Comparison of ENCODE assay signal across 28 cellular contexts in the genomic region with DNA sequence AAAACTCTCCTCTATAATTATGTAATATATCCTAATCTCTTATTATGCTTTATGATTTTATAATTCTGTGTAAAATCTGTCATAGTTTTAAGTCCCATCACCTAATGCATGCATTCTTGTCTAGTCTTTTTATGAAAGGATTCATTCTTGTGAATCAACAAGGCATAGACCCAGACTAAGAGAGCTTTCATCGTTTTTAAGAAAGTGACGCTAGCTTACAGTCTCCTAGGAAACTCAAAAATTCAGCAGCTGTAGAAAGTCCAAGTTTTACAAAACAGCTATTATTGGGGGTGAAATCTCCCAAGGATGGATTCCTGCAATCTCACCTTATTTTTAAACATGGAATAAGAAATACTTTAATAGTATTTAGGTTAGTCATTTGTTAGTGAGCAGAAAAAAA.
"Had no signal": no experiment of that assay in that cellular context is flagged by ENCODE, and none has a peak within 500 bp of the region (broad histone marks: within the 10 kb centered on the region; RNA-seq: fewer than 3 reads in every experiment).

No MANE protein-coding gene starts in this region.

- H3K4me1 ChIP-seq: ascending aorta, body of pancreas, SJCRH30 had no signal

- DNase-seq: activated CD4-positive, alpha-beta T cell treated with anti-CD3 and anti-CD28 coated beads for 48 hours; activated CD4-positive, alpha-beta T cell treated with anti-CD3 and anti-CD28 coated beads, Interleukin-2, amount 50 U/mL, for 4 hours; activated CD4-positive, CD25-positive, alpha-beta regulatory T cell treated with anti-CD3 and anti-CD28 coated beads, Interleukin-2, amount 50 U/mL, for 72 hours; activated CD8-positive, alpha-beta memory T cell treated with anti-CD3 and anti-CD28 coated beads, Interleukin-2, amount 50 U/mL, for 48 hours; activated CD8-positive, alpha-beta T cell treated with anti-CD3 and anti-CD28 coated beads, Interleukin-2, amount 10 ng/mL, durations not matched to agents 7 days and 5 days; activated effector memory CD4-positive, alpha-beta T cell treated with Interleukin-2 at 50 U/mL for 16 hours; activated naive CD4-positive, alpha-beta T cell; activated T-cell treated with anti-CD3 and anti-CD28 coated beads, Interleukin-2, amount 50 U/mL, for 24 hours; body of pancreas; Karpas-422; MM.1S; NCI-H1105; NCI-H1436; NCI-H187; NCI-H2081; NCI-H446 treated with DMSO at 0.1 percent for 48 hours; NCI-H524 treated with DMSO at 0.1 percent for 48 hours; NK-92 treated with Interleukin-12 subunit alpha and Interleukin-12 subunit beta, amount 100 ng/mL, for 24 hours; Right ventricle myocardium superior; SJCRH30 had no signal

- H3K9me3 ChIP-seq: ascending aorta, body of pancreas, SJCRH30 had no signal

- H3K27me3 ChIP-seq: ascending aorta, body of pancreas, SJCRH30 had no signal

- H3K4me3 ChIP-seq: ascending aorta, body of pancreas, K562, SJCRH30 had no signal

- H3K36me3 Mint-ChIP-seq: activated naive CD4-positive, alpha-beta T cell treated with anti-CD3 and anti-CD28 coated beads, Interleukin-2, amount 50 U/mL, for 24 hours had no signal

- ATAC-seq: activated CD8-positive, alpha-beta T cell treated with anti-CD3 and anti-CD28 coated beads, Interleukin-2, amount 10 ng/mL, durations not matched to agents 7 days and 5 days; body of pancreas; K562; Panc1; SK-N-SH treated with all-trans-retinoic acid at 6 μM for 48 hours had no signal

- H3K36me3 ChIP-seq: ascending aorta, SJCRH30 had no signal

- H3K4me3 Mint-ChIP-seq: activated CD8-positive, alpha-beta T cell treated with anti-CD3 and anti-CD28 coated beads, Interleukin-2, amount 10 ng/mL, durations not matched to agents 7 days and 5 days; activated naive CD4-positive, alpha-beta T cell treated with anti-CD3 and anti-CD28 coated beads, Interleukin-2, amount 50 U/mL, for 24 hours; activated T-cell treated with anti-CD3 and anti-CD28 coated beads, Interleukin-2, amount 50 U/mL, for 24 hours; activated T-helper 1 cell treated with anti-CD3 and anti-CD28 coated beads, Interleukin-12 subunit alpha, Interleukin-12 subunit beta, Interleukin-2, Interleukin-4 antibody, amounts not matched to agents 30 ng/mL and 10 ng/mL and 1 ng/mL, durations not matched to agents 14 hours and 24 hours and 36 hours; T-helper 1 cell treated with Interleukin-12 subunit alpha and Interleukin-12 subunit beta and Interleukin-4 antibody, amounts not matched to agents 30 μg/mL and 1 μg/mL, for 36 hours had no signal

- H3K27ac ChIP-seq: ascending aorta, body of pancreas, RWPE1, SJCRH30 had no signal

- H3K9me3 Mint-ChIP-seq: activated naive CD4-positive, alpha-beta T cell treated with anti-CD3 and anti-CD28 coated beads, Interleukin-2, amount 50 U/mL, for 24 hours; activated T-cell treated with anti-CD3 and anti-CD28 coated beads, Interleukin-2, amount 50 U/mL, for 24 hours; activated T-helper 1 cell treated with anti-CD3 and anti-CD28 coated beads, Interleukin-12 subunit alpha, Interleukin-12 subunit beta, Interleukin-2, Interleukin-4 antibody, amounts not matched to agents 30 ng/mL and 10 ng/mL and 1 ng/mL, durations not matched to agents 14 hours and 24 hours and 36 hours; T-helper 1 cell treated with Interleukin-12 subunit alpha and Interleukin-12 subunit beta and Interleukin-4 antibody, amounts not matched to agents 30 μg/mL and 1 μg/mL, for 36 hours had no signal

- H3K27ac Mint-ChIP-seq: activated CD8-positive, alpha-beta T cell treated with anti-CD3 and anti-CD28 coated beads, Interleukin-2, amount 10 ng/mL, durations not matched to agents 7 days and 5 days; activated naive CD4-positive, alpha-beta T cell treated with anti-CD3 and anti-CD28 coated beads, Interleukin-2, amount 50 U/mL, for 24 hours; activated T-cell treated with anti-CD3 and anti-CD28 coated beads, Interleukin-2, amount 50 U/mL, for 24 hours; activated T-helper 1 cell treated with anti-CD3 and anti-CD28 coated beads, Interleukin-12 subunit alpha, Interleukin-12 subunit beta, Interleukin-2, Interleukin-4 antibody, amounts not matched to agents 30 ng/mL and 10 ng/mL and 1 ng/mL, durations not matched to agents 14 hours and 24 hours and 36 hours; T-helper 1 cell treated with Interleukin-12 subunit alpha and Interleukin-12 subunit beta and Interleukin-4 antibody, amounts not matched to agents 30 μg/mL and 1 μg/mL, for 36 hours had no signal

- H3K4me1 Mint-ChIP-seq: activated naive CD4-positive, alpha-beta T cell treated with anti-CD3 and anti-CD28 coated beads, Interleukin-2, amount 50 U/mL, for 24 hours had no signal

- H3K27me3 Mint-ChIP-seq: activated naive CD4-positive, alpha-beta T cell treated with anti-CD3 and anti-CD28 coated beads, Interleukin-2, amount 50 U/mL, for 24 hours; activated T-cell treated with anti-CD3 and anti-CD28 coated beads, Interleukin-2, amount 50 U/mL, for 24 hours had no signal
